ENCODE assay signal across 32 cellular contexts in genomic region chr9:14640294-14640693, GRCh38.
"Had no signal": no experiment of that assay in that cellular context is flagged by ENCODE, and none has a peak within 500 bp of the region (broad histone marks: within the 10 kb centered on the region; RNA-seq: fewer than 3 reads in every experiment).

No MANE protein-coding gene starts in this region.

- DNase-seq: activated CD4-positive, alpha-beta T cell treated with anti-CD3 and anti-CD28 coated beads, Interleukin-2, amount 10 ng/mL, durations not matched to agents 24 days and 14 days; activated CD4-positive, alpha-beta T cell treated with anti-CD3 and anti-CD28 coated beads, Interleukin-2, amount 50 U/mL, for 4 hours; activated CD8-positive, alpha-beta T cell treated with anti-CD3 and anti-CD28 coated beads for 36 hours; activated gamma-delta T cell; activated naive CD4-positive, alpha-beta T cell treated with Interleukin-2 at 50 U/mL for 16 hours; activated naive CD8-positive, alpha-beta T cell treated with anti-CD3 and anti-CD28 coated beads, Interleukin-2, amount 10 ng/mL, durations not matched to agents 7 days and 5 days; activated T-cell treated with anti-CD3 and anti-CD28 coated beads, Interleukin-2, amount 50 U/mL, for 1 hour; activated T-cell treated with anti-CD3 and anti-CD28 coated beads, Interleukin-2, amount 50 U/mL, for 72 hours; amygdala; Kasumi-1; KG1; MG63; NCI-H1048; NCI-H1105 treated with DMSO at 0.1 percent for 48 hours; NCI-H1436; NCI-H1694 treated with DMSO at 0.1 percent for 48 hours; NCI-H2029; NCI-H345; NCI-H524 treated with DMSO at 0.1 percent for 48 hours; PC-3; Peyer's patch; SIG-M5; T-cell had no signal

- ATAC-seq: activated CD8-positive, alpha-beta T cell treated with anti-CD3 and anti-CD28 coated beads for 36 hours; activated T-cell treated with anti-CD3 and anti-CD28 coated beads, Interleukin-2, amount 50 U/mL, for 72 hours; activated T-helper 17 cell treated with anti-CD3 and anti-CD28 coated beads, Interleukin-2, amount 50 U/mL, for 72 hours; PC-3; Right ventricle myocardium inferior; SK-N-SH treated with all-trans-retinoic acid at 6 μM for 48 hours; T-cell had no signal

- H3K36me3 ChIP-seq: cardiac muscle cell had no signal

- H3K9me3 ChIP-seq: ascending aorta, Peyer's patch had no signal

- H3K27ac ChIP-seq: ascending aorta, cardiac muscle cell, Peyer's patch, RWPE1 had no signal

- H3K4me3 Mint-ChIP-seq: activated CD4-positive, alpha-beta T cell treated with anti-CD3 and anti-CD28 coated beads, Interleukin-2, amount 10 ng/mL, durations not matched to agents 24 days and 14 days; activated CD8-positive, alpha-beta T cell treated with anti-CD3 and anti-CD28 coated beads for 36 hours; activated naive CD4-positive, alpha-beta T cell treated with anti-CD3 and anti-CD28 coated beads, Interleukin-2, amount 50 U/mL, for 24 hours; activated naive CD8-positive, alpha-beta T cell treated with anti-CD3 and anti-CD28 coated beads, Interleukin-2, amount 10 ng/mL, durations not matched to agents 7 days and 5 days; activated T-cell treated with anti-CD3 and anti-CD28 coated beads, Interleukin-2, amount 50 U/mL, for 72 hours; activated T-helper 17 cell treated with anti-CD3 and anti-CD28 coated beads, Interleukin-2, amount 50 U/mL, for 72 hours; central memory CD8-positive, alpha-beta T cell; T-cell had no signal

- H3K27me3 ChIP-seq: ascending aorta, cardiac muscle cell, MG63, Peyer's patch had no signal

- H3K27ac Mint-ChIP-seq: activated CD4-positive, alpha-beta T cell treated with anti-CD3 and anti-CD28 coated beads, Interleukin-2, amount 10 ng/mL, durations not matched to agents 24 days and 14 days; activated CD8-positive, alpha-beta T cell treated with anti-CD3 and anti-CD28 coated beads for 36 hours; activated naive CD4-positive, alpha-beta T cell treated with anti-CD3 and anti-CD28 coated beads, Interleukin-2, amount 50 U/mL, for 24 hours; activated naive CD8-positive, alpha-beta T cell treated with anti-CD3 and anti-CD28 coated beads, Interleukin-2, amount 10 ng/mL, durations not matched to agents 7 days and 5 days; activated T-cell treated with anti-CD3 and anti-CD28 coated beads, Interleukin-2, amount 50 U/mL, for 72 hours; activated T-helper 17 cell treated with anti-CD3 and anti-CD28 coated beads, Interleukin-2, amount 50 U/mL, for 72 hours; T-cell had no signal

- H3K9me3 Mint-ChIP-seq: activated CD4-positive, alpha-beta T cell treated with anti-CD3 and anti-CD28 coated beads, Interleukin-2, amount 10 ng/mL, durations not matched to agents 24 days and 14 days; activated CD8-positive, alpha-beta T cell treated with anti-CD3 and anti-CD28 coated beads for 36 hours; activated naive CD4-positive, alpha-beta T cell treated with anti-CD3 and anti-CD28 coated beads, Interleukin-2, amount 50 U/mL, for 24 hours; activated naive CD8-positive, alpha-beta T cell treated with anti-CD3 and anti-CD28 coated beads, Interleukin-2, amount 10 ng/mL, durations not matched to agents 7 days and 5 days; activated T-cell treated with anti-CD3 and anti-CD28 coated beads, Interleukin-2, amount 50 U/mL, for 72 hours; activated T-helper 17 cell treated with anti-CD3 and anti-CD28 coated beads, Interleukin-2, amount 50 U/mL, for 72 hours; central memory CD8-positive, alpha-beta T cell; T-cell had no signal

- H3K4me1 ChIP-seq: ascending aorta, Peyer's patch had no signal

- H3K4me3 ChIP-seq: ascending aorta, cardiac muscle cell, MG63, Peyer's patch had no signal

- FAIRE-seq: TTC549 had no signal

- H3K4me1 Mint-ChIP-seq: activated naive CD4-positive, alpha-beta T cell treated with anti-CD3 and anti-CD28 coated beads, Interleukin-2, amount 50 U/mL, for 24 hours had no signal

- H3K27me3 Mint-ChIP-seq: activated CD4-positive, alpha-beta T cell treated with anti-CD3 and anti-CD28 coated beads, Interleukin-2, amount 10 ng/mL, durations not matched to agents 24 days and 14 days; activated CD8-positive, alpha-beta T cell treated with anti-CD3 and anti-CD28 coated beads for 36 hours; activated naive CD4-positive, alpha-beta T cell treated with anti-CD3 and anti-CD28 coated beads, Interleukin-2, amount 50 U/mL, for 24 hours; activated naive CD8-positive, alpha-beta T cell treated with anti-CD3 and anti-CD28 coated beads, Interleukin-2, amount 10 ng/mL, durations not matched to agents 7 days and 5 days; activated T-helper 17 cell treated with anti-CD3 and anti-CD28 coated beads, Interleukin-2, amount 50 U/mL, for 72 hours; central memory CD8-positive, alpha-beta T cell; T-cell had no signal
